Comparison of ENCODE assay signal across 2 cellular contexts in genomic region chr12:94299846-94300245, GRCh38.
TF ChIP-seq lines count a peak whose summit lies in the region.

No MANE protein-coding gene starts in this region.

TF ChIP-seq in HepG2, 621 proteins besides CTCF, POLR2A, EP300 and RAD21 (continued from another document):
- TF ChIP-seq SKI (IDR thresholded peaks at IDR 0.05; ENCODE audit: partially characterized antibody): peak; percentile 68
- peak; percentile 26 for TF ChIP-seq TBL1XR1 (IDR thresholded peaks at IDR 0.05; ENCODE audit: borderline replicate concordance, low read length, partially characterized antibody)
- TF ChIP-seq BCL6 (CRISPR knock-in tag; IDR thresholded peaks at IDR 0.05): 0 out of 2 replicates have a peak, but pooled peaks have one; percentile 10
- no peak for TF ChIP-seq ZNF773 (CRISPR knock-in tag; IDR thresholded peaks at IDR 0.05; ENCODE audit: borderline replicate concordance)
- TF ChIP-seq NCOR1 (IDR thresholded peaks at IDR 0.05; ENCODE audit: borderline replicate concordance, low read length): peak; percentile 54; the same call in 1 of the 2 replicates
- TF ChIP-seq HNF4A (CRISPR knock-in tag; IDR thresholded peaks at IDR 0.05): peak; percentile 83
- no peak for TF ChIP-seq ZBTB2 (CRISPR knock-in tag; IDR thresholded peaks at IDR 0.05; ENCODE audit: low read depth)
- peak; percentile 95 for TF ChIP-seq ZKSCAN5 (CRISPR knock-in tag; IDR thresholded peaks at IDR 0.05)
- 0 out of 2 replicates have a peak, but pooled peaks have one; percentile 17 for TF ChIP-seq POGZ (CRISPR knock-in tag; IDR thresholded peaks at IDR 0.05)
- 0 out of 2 replicates have a peak, but pooled peaks have one; percentile 16 for TF ChIP-seq HNF1A (IDR thresholded peaks at IDR 0.05; ENCODE audit: low read depth)
- TF ChIP-seq HNF1A (CRISPR knock-in tag; IDR thresholded peaks at IDR 0.05; ENCODE audit: borderline replicate concordance): no peak
- TF ChIP-seq ZKSCAN1 (IDR thresholded peaks at IDR 0.05; ENCODE audit: low read length): peak; percentile 98
- TF ChIP-seq HNF4G (IDR thresholded peaks at IDR 0.05; ENCODE audit: borderline replicate concordance, low read depth, low read length): peak; percentile 62
- no peak for TF ChIP-seq HNF4G (CRISPR knock-in tag; IDR thresholded peaks at IDR 0.05; ENCODE audit: borderline replicate concordance, low read depth)
- no peak for TF ChIP-seq ZMYM4 (CRISPR knock-in tag; IDR thresholded peaks at IDR 0.05)

TF ChIP-seq in K562, 482 proteins besides CTCF, POLR2A, EP300 and RAD21 (continued from another document):
- TF ChIP-seq ZBTB12 (CRISPR knock-in tag; IDR thresholded peaks at IDR 0.05) (no peak), CBFA2T2 (conservative IDR thresholded peaks at IDR 0.05) (0 out of 2 replicates have a peak, but pooled peaks have one; percentile 14)
